19 cellular contexts compared by ENCODE assay signal in the genomic region with DNA sequence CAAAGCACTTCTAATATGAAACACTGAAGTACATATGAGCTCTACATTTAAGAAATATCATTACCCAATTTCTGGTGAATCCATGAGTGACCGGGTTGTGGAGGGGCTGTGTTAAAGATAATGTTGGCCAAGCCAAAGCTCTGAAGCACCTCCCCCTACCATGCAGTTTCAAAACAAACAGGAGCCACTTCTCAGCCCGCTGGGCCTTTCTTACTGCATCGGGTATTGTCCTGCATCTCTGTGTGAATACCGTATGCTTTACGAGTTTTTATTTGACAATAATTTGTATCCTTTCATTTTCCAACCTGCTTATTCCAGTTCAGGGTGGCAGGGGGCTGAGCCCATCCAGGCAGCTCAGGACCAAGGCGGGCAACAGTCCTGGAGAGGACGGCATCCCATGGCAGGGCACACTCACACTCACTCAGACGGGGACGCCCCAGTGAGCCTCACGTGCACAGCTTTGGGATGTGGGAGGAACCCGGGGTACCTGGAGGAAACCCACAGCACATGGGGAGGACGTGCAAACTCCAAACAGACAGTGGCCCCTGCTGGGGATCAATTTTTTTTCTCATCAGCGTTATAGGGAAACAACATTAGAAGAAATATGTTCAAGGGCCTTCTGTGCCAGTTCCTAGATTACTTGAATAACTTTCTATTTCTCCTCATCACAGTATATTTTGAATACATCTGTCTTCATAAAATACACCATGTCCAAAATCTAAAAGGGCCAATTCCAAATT.
"Had no signal": no experiment of that assay in that cellular context is flagged by ENCODE, and none has a peak within 500 bp of the region (broad histone marks: within the 10 kb centered on the region; RNA-seq: fewer than 3 reads in every experiment).

No MANE protein-coding gene starts in this region.

- H3K27ac ChIP-seq: esophagus muscularis mucosa, left lung, psoas muscle, transverse colon had no signal

- H3K4me3 Mint-ChIP-seq: natural killer cell had no signal

- H3K27ac Mint-ChIP-seq: activated CD4-positive, alpha-beta memory T cell treated with anti-CD3 and anti-CD28 coated beads for 36 hours; activated naive CD8-positive, alpha-beta T cell; natural killer cell had no signal

- H3K36me3 ChIP-seq: esophagus muscularis mucosa, left lung, transverse colon had no signal

- H3K9me3 ChIP-seq: left lung, transverse colon had no signal

- H3K4me3 ChIP-seq: esophagus muscularis mucosa, left lung, psoas muscle, transverse colon had no signal

- H3K27me3 ChIP-seq: left lung, transverse colon had no signal

- H3K4me1 ChIP-seq: psoas muscle had no signal

- FAIRE-seq: colon, kidney had no signal

- DNase-seq: activated CD4-positive, alpha-beta memory T cell treated with anti-CD3 and anti-CD28 coated beads for 36 hours; activated CD4-positive, alpha-beta T cell treated with anti-CD3 and anti-CD28 coated beads for 1 hour; activated gamma-delta T cell; activated T-cell treated with anti-CD3 and anti-CD28 coated beads, Interleukin-2, amount 50 U/mL, for 4 hours; amniotic stem cell; caudate nucleus; glutamatergic neuron; hypothalamus; kidney; left lung; natural killer cell; psoas muscle; stimulated activated naive CD8-positive, alpha-beta T cell treated with anti-CD3 and anti-CD28 coated beads, Interleukin-15, Interleukin-2, amounts not matched to agents 100 U/mL and 50 U/mL, for 24 hours; T1000; transverse colon had no signal

- ATAC-seq: activated T-cell treated with anti-CD3 and anti-CD28 coated beads, Interleukin-2, amount 50 U/mL, for 4 hours; left lung; natural killer cell; psoas muscle; sciatic nerve; stimulated activated naive CD8-positive, alpha-beta T cell treated with anti-CD3 and anti-CD28 coated beads, Interleukin-15, Interleukin-2, amounts not matched to agents 100 U/mL and 50 U/mL, for 24 hours had no signal
